In genomic region chr16:29962344-29962994, GRCh38 we compare ENCODE assay signal across 8 cellular contexts. TPM values are rescaled to one million over a fixed set of nuclear protein-coding genes. Genes with fewer than 3 reads are reported as not detected.
DNase-seq lines count a peak whose midpoint lies in the region; ATAC-seq and TF ChIP-seq lines count a peak whose summit lies in the region.

No MANE protein-coding gene starts in this region.

- H4K20me1 ChIP-seq in MM.1S (ENCODE audit: insufficient read depth, low read length): no peaks in the 10 kb centered on the region

- peak overlapping the region; percentile 58 for H3K9ac ChIP-seq in MM.1S (ENCODE audit: low read length)

- H3K4me1 ChIP-seq in MM.1S (ENCODE audit: low read length) (peaks cover 5% of the 10 kb centered on the region; the same call in 1 of the 2 replicates), left lung (peaks cover 9 to 34% of the 10 kb centered on the region in 2 donors), suprapubic skin (peaks cover 12% of the 10 kb centered on the region)

- peak overlapping the region; percentile 85 for H2AFZ ChIP-seq in MM.1S (ENCODE audit: low read length)

- peak; percentile 69 for ATAC-seq in left lung
- no peak for ATAC-seq in HG03469 (IDR thresholded peaks at IDR 0.05; ENCODE audit: unreplicated experiment)

- H3K79me2 ChIP-seq in MM.1S (ENCODE audit: low read length): no peaks in the 10 kb centered on the region

- H3K27me3 ChIP-seq in MM.1S (replicated peaks; ENCODE audit: insufficient read depth, low read length): no peaks in the 10 kb centered on the region
- H3K27me3 ChIP-seq in left lung: no peaks in the 10 kb centered on the region
- H3K27me3 ChIP-seq in suprapubic skin: no peaks in the 10 kb centered on the region

- peak; percentile 48 for DNase-seq in EL
- DNase-seq in MM.1S: no peak
- DNase-seq in cardiac fibroblast (ENCODE audit: low read depth in 2 of 2): peak; percentile 40 to 64
- no peak for DNase-seq in left lung
- DNase-seq in suprapubic skin (ENCODE audit: low spot score in 2 of 2): no peak
- DNase-seq in cortex of kidney (lab: John Stamatoyannopoulos, UW): no peak
- no peak for DNase-seq in effector CD8-positive, alpha-beta T cell (lab: John Stamatoyannopoulos, UW)

- intact Hi-C loops in left lung (cut with DNase I): no loop called here

- H3K4me3 ChIP-seq in MM.1S (ENCODE audit: low read length): peak overlapping the region; percentile 76
- H3K4me3 ChIP-seq in cardiac fibroblast (replicated peaks in 1 of 2; ENCODE audit: low read depth in 2 of 2, low read length in 2 of 2): peak overlapping the region; percentile 73 to 82
- peak overlapping the region; percentile 77 to 78 for H3K4me3 ChIP-seq in left lung
- peak overlapping the region; percentile 85 for H3K4me3 ChIP-seq in suprapubic skin

- 3% methylated on average over 18 of the region's 18 CpGs for whole genome bisulfite sequencing in suprapubic skin

- H3K9me2 ChIP-seq in MM.1S (replicated peaks; ENCODE audit: insufficient read depth, low read length): no peaks in the 10 kb centered on the region

- H3K36me3 ChIP-seq in MM.1S (replicated peaks; ENCODE audit: insufficient read depth, low read length): no peaks in the 10 kb centered on the region
- peaks cover 0 to 14% of the 10 kb centered on the region in 2 donors for H3K36me3 ChIP-seq in left lung
- H3K36me3 ChIP-seq in suprapubic skin: no peaks in the 10 kb centered on the region

- TF ChIP-seq POLR2A in suprapubic skin (IDR thresholded peaks at IDR 0.05): no peak

- TF ChIP-seq EP300 in suprapubic skin (IDR thresholded peaks at IDR 0.05): no peak

- no peak for TF ChIP-seq CTCF in MM.1S (IDR thresholded peaks at IDR 0.05; ENCODE audit: low read length)
- TF ChIP-seq CTCF in cardiac fibroblast (IDR thresholded peaks at IDR 0.05; ENCODE audit: low read depth, low read length): no peak
- TF ChIP-seq CTCF in left lung (IDR thresholded peaks at IDR 0.05): no peak
- no peak for TF ChIP-seq CTCF in suprapubic skin (IDR thresholded peaks at IDR 0.05)

- H3F3A ChIP-seq in MM.1S (ENCODE audit: insufficient read depth, low read length): 0 out of 2 replicates have a peak, but pooled peaks cover 6% of the 10 kb centered on the region

- H3K4me2 ChIP-seq in MM.1S (ENCODE audit: low read depth, low read length): peak overlapping the region; percentile 94

- H3K9me3 ChIP-seq in MM.1S (replicated peaks; ENCODE audit: insufficient read depth, low read length) (no peaks in the 10 kb centered on the region), left lung (no peaks in the 10 kb centered on the region), suprapubic skin (no peaks in the 10 kb centered on the region)

- H3K27ac ChIP-seq in MM.1S (ENCODE audit: low read length) (no peak overlapping the region), left lung (peak overlapping the region; percentile 92 to 93), suprapubic skin (peak overlapping the region; percentile 91)

RNA-seq across cellular contexts. Expression of gene TMEM219, which starts 0.6 kb away (rescaled TPM):
- 100 to 1,000 TPM; 122 to 154 TPM for total RNA-seq in left lung
- 100 to 1,000 TPM in 3 of 4 donors, 10 to 100 TPM in 1; 78.0 to 109 (median 106) TPM for total RNA-seq in suprapubic skin

RNA-seq across cellular contexts. Expression of gene TAOK2, which starts 11.2 kb away (rescaled TPM):
- total RNA-seq in left lung (10 to 100 TPM; 61.4 to 64.5 TPM), suprapubic skin (10 to 100 TPM; 29.1 to 54.4 (median 39.1) TPM)

RNA-seq across cellular contexts. Expression of gene HIRIP3, which starts 32.9 kb away (rescaled TPM):
- total RNA-seq in left lung: 10 to 100 TPM; 14.4 to 17.4 TPM
- 10 to 100 TPM; 14.6 to 29.3 (median 21.7) TPM for total RNA-seq in suprapubic skin

RNA-seq across cellular contexts. Expression of gene INO80E, which starts 33.6 kb away (rescaled TPM):
- total RNA-seq in left lung: 10 to 100 TPM; 55.5 to 59.6 TPM
- total RNA-seq in suprapubic skin: 10 to 100 TPM; 48.2 to 58.7 (median 51.0) TPM

RNA-seq across cellular contexts. Expression of gene KCTD13, which starts 36.4 kb away (rescaled TPM):
- total RNA-seq in left lung: 10 to 100 TPM; 14.8 to 20.9 TPM
- 10 to 100 TPM; 20.3 to 43.9 (median 32.0) TPM for total RNA-seq in suprapubic skin

Comparison
In these comparisons a context has a peak if more than half of its experiments do, and no peak if none do; other contexts are left out.
1. DNase-seq: peak in EL (single experiment) and cardiac fibroblast (2 of 2); none in MM.1S (single experiment), left lung (0 of 2), suprapubic skin (0 of 2), cortex of kidney (single experiment) and effector CD8-positive, alpha-beta T cell (single experiment).
2. Peak in every context shown above with its lines, with median percentiles within 50 percentile points of each other: H3K4me3 ChIP-seq.